In the genomic region with DNA sequence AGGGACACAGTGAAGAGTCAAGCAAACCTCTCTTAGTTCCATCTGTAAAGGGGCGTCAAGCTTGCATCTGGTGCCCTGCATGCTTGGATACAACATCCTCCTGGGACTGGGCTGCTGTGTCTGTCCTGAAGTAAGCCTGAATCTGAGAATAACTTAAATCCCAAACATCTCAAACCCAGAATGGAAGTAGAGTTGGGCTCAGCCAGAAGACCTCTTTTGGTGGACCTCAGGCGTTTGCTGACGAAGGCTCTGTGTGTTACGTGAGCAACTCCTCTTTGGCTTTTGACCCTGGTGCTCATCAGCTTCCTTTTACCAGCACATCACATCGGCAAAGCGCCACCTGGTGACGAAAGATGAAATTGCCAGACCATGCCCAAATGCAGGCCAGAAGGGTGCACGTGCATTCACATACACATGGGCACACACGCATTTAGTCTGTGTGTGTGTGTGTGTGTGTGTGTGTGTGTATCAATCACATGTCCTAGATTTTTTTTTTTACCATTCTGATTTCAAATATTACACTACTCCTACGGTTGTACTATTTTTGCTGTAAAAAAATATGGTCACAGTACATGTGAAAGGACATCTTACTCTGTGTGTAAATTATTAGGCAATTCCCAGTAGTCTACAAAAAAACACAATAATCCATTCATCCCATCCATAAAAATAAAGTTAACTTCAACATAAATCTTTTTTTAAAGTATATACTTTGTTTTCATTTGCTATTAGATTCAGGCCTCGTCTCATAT, we compare ENCODE assay signal across 8 cellular contexts. TPM values are rescaled to one million over a fixed set of nuclear protein-coding genes. Genes with fewer than 3 reads are reported as not detected.
DNase-seq lines count a peak whose midpoint lies in the region; ATAC-seq and TF ChIP-seq lines count a peak whose summit lies in the region.

No MANE protein-coding gene starts in this region.

- TF ChIP-seq CTCF in cardiac fibroblast (IDR thresholded peaks at IDR 0.05; ENCODE audit: low read depth, low read length) (peak; percentile 94), kidney epithelial cell (IDR thresholded peaks at IDR 0.05; ENCODE audit: insufficient read depth, low read length, poor library complexity, severe bottlenecking) (peak; percentile 83)

- H3K4me3 ChIP-seq in cardiac fibroblast (replicated peaks in 1 of 2; ENCODE audit: low read depth in 2 of 2, low read length in 2 of 2): no peak overlapping the region
- H3K4me3 ChIP-seq in kidney epithelial cell (ENCODE audit: low read depth, low read length): no peak overlapping the region

- ATAC-seq in HG03342 (IDR thresholded peaks at IDR 0.05; ENCODE audit: unreplicated experiment): peak; percentile 50
- ATAC-seq in HG02884 (IDR thresholded peaks at IDR 0.05; ENCODE audit: unreplicated experiment): no peak

- no peaks in the 10 kb centered on the region for H3K36me3 ChIP-seq in kidney epithelial cell (ENCODE audit: control insufficient read depth, insufficient read depth, low read length)

- DNase-seq in GDM1 (lab: John Stamatoyannopoulos, UW) (peak; percentile 82), NCI-H510A treated with DMSO at 0.1 percent for 48 hours (lab: John Stamatoyannopoulos, UW) (peak; percentile 94), cardiac fibroblast (ENCODE audit: low read depth in 2 of 2) (peak; percentile 93 to 95), kidney epithelial cell (ENCODE audit: low read depth) (peak; percentile 62)
- peak; percentile 74 to 95 (median 88) for DNase-seq in activated CD4-positive, CD25-positive, alpha-beta regulatory T cell (lab: John Stamatoyannopoulos, UW)
- peak; percentile 96 for DNase-seq in stimulated activated CD4-positive, alpha-beta T cell treated with anti-CD3 and anti-CD28 coated beads, Interleukin-1b, Interleukin-23, amount 100 ng/mL, for 48 hours

- H3K27me3 ChIP-seq in kidney epithelial cell (ENCODE audit: control insufficient read depth, insufficient read depth, low read length): no peaks in the 10 kb centered on the region

RNA-seq across cellular contexts. Expression of gene FOXJ1, which starts 41.1 kb away (rescaled TPM):
- 2.3 and 3.0 TPM in 2 replicates for total RNA-seq in kidney epithelial cell

RNA-seq across cellular contexts. Expression of gene RNF157, which starts 58.1 kb away (rescaled TPM):
- total RNA-seq in kidney epithelial cell: 6.0 and 7.5 TPM in 2 replicates
